ENCODE assay signal across 1 cellular context in genomic region chr2:96552284-96553175, GRCh38.
TF ChIP-seq lines count a peak whose summit lies in the region.

No MANE protein-coding gene starts in this region.

TF ChIP-seq in WTC11, 78 proteins besides CTCF, POLR2A, EP300 and RAD21 (continued from another document):
- TF ChIP-seq, protein P1, sequence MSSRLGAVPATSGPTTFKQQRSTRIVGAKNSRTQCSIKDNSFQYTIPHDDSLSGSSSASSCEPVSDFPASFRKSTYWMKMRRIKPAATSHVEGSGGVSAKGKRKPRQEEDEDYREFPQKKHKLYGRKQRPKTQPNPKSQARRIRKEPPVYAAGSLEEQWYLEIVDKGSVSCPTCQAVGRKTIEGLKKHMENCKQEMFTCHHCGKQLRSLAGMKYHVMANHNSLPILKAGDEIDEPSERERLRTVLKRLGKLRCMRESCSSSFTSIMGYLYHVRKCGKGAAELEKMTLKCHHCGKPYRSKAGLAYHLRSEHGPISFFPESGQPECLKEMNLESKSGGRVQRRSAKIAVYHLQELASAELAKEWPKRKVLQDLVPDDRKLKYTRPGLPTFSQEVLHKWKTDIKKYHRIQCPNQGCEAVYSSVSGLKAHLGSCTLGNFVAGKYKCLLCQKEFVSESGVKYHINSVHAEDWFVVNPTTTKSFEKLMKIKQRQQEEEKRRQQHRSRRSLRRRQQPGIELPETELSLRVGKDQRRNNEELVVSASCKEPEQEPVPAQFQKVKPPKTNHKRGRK (CRISPR knock-in tag; IDR thresholded peaks at IDR 0.05; ENCODE audit: borderline replicate concordance): no peak
- TF ChIP-seq ZNF532 (CRISPR knock-in tag; IDR thresholded peaks at IDR 0.05; ENCODE audit: borderline replicate concordance): no peak
TF ChIP-seq in WTC11: peak in this region for 0.
